Comparison of ENCODE assay signal across 1 cellular context in the genomic region with DNA sequence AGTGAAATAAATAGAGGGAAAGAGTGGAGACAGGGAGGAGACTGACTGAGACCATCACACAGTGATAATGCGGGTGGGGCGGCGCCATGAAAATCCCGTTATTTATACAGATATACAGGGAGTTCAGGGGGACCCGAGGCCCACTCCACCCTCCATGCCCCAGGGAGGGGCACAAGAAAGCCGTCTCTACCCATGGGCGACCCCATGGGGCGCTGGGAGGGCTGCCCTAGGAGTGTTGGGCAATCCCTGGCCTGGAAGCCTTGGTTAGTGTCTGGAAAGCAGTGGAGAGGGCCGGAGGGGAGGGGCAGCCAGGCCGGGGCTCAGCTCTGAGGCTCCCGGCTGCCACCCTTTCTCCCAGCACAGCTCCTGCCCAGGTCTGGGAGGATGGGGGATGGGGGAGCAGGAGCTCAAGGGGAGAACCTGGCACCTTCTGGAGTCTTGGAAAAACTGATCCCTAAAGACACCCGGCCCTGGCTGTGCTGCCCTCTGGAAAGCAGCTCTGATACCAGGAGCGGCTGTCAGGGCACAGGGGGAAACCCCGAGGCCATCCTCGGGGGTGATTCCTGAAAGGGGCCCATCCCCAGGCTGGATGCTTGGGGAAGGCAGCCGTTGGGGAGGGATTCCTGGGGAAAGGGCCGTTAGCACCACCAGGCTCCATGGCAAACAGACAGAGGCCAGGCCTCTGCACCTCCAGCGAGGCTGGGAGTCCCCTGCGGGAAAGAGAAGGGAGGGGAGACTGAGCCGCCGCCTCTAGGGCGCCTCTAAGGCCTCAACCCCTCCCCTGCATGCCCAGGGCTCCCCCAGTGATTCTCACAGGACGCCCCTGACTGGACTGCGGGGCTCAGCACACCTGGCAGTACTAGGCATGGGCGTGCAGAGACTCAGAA.
TF ChIP-seq lines count a peak whose summit lies in the region.

No MANE protein-coding gene starts in this region.

TF ChIP-seq in GM23338, 12 proteins besides CTCF, POLR2A, EP300 and RAD21:
- no peak for TF ChIP-seq EZH2phosphoT487 (IDR thresholded peaks at IDR 0.05; ENCODE audit: unreplicated experiment)
- TF ChIP-seq ZNF331 (CRISPR knock-in tag; IDR thresholded peaks at IDR 0.05; ENCODE audit: low read depth), result no peak
- TF ChIP-seq POLR2AphosphoS5 (IDR thresholded peaks at IDR 0.05; ENCODE audit: low read depth), result no peak
- no peak for TF ChIP-seq EZH2 (IDR thresholded peaks at IDR 0.05; ENCODE audit: low read depth, unreplicated experiment)
- TF ChIP-seq, protein P1, sequence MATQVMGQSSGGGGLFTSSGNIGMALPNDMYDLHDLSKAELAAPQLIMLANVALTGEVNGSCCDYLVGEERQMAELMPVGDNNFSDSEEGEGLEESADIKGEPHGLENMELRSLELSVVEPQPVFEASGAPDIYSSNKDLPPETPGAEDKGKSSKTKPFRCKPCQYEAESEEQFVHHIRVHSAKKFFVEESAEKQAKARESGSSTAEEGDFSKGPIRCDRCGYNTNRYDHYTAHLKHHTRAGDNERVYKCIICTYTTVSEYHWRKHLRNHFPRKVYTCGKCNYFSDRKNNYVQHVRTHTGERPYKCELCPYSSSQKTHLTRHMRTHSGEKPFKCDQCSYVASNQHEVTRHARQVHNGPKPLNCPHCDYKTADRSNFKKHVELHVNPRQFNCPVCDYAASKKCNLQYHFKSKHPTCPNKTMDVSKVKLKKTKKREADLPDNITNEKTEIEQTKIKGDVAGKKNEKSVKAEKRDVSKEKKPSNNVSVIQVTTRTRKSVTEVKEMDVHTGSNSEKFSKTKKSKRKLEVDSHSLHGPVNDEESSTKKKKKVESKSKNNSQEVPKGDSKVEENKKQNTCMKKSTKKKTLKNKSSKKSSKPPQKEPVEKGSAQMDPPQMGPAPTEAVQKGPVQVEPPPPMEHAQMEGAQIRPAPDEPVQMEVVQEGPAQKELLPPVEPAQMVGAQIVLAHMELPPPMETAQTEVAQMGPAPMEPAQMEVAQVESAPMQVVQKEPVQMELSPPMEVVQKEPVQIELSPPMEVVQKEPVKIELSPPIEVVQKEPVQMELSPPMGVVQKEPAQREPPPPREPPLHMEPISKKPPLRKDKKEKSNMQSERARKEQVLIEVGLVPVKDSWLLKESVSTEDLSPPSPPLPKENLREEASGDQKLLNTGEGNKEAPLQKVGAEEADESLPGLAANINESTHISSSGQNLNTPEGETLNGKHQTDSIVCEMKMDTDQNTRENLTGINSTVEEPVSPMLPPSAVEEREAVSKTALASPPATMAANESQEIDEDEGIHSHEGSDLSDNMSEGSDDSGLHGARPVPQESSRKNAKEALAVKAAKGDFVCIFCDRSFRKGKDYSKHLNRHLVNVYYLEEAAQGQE (IDR thresholded peaks at IDR 0.05; ENCODE audit: unreplicated experiment), result no peak
- no peak for TF ChIP-seq JUNB (IDR thresholded peaks at IDR 0.05; ENCODE audit: unreplicated experiment)
- no peak for TF ChIP-seq NANOG (IDR thresholded peaks at IDR 0.05; ENCODE audit: borderline replicate concordance)
- no peak for TF ChIP-seq ZNF114 (CRISPR knock-in tag; IDR thresholded peaks at IDR 0.05)
- TF ChIP-seq ZNF462 (CRISPR knock-in tag; IDR thresholded peaks at IDR 0.05), result no peak
- no peak for TF ChIP-seq CREB1 (CRISPR knock-in tag; IDR thresholded peaks at IDR 0.05; ENCODE audit: low read depth)
- no peak for TF ChIP-seq STAT1 (IDR thresholded peaks at IDR 0.05; ENCODE audit: unreplicated experiment)
- TF ChIP-seq ETS1 (IDR thresholded peaks at IDR 0.05), result no peak
